In the genomic region with DNA sequence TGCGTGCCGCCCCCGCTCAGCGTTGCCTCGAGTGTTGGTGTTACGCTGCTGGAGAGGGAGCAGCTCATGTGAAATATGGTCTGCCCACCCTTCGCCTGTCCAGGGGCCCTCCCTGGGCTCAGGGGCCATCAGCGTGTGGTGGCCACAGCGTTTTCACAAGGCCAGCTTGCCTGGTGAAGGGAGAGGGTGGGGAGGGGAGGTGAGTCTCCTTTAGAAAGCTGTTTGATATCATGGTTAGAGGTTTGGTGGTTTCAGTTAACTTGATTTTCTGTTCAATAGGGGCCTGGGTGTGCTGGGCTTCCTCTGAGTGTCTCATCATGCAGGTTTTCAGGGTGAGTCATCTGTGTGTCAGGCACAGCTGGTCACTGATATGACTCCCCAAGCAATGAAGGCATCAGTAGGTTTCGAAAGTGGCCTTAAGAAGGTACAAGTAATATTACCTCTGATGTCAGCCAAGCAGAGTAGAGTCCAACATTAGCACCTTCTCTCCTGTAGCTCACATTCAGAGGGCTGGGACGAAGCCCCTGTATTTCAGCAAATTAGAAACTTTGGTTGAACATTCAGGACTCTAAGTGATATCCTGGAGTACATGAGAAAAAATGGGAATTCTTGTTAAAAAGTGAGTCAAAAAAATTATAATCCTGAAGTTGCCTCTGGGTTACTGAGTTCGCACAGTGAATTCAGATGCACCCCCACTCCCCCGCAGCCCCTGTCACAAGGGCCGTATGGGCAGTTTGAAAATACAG, we compare ENCODE assay signal across 8 cellular contexts.
DNase-seq lines count a peak whose midpoint lies in the region; ATAC-seq lines count a peak whose summit lies in the region.

No MANE protein-coding gene starts in this region.

- ATAC-seq in GM18873 (IDR thresholded peaks at IDR 0.05; ENCODE audit: low FRiP score, unreplicated experiment) = no peak
- ATAC-seq in sciatic nerve = no peak

- peak; percentile 51 for DNase-seq in activated CD8-positive, alpha-beta memory T cell treated with anti-CD3 and anti-CD28 coated beads for 24 hours
- DNase-seq in activated CD8-positive, alpha-beta memory T cell treated with anti-CD3 and anti-CD28 coated beads, Interleukin-2, amount 50 U/mL, for 4 hours = no peak
- peak; percentile 93 for DNase-seq in OCI-M1 (lab: John Stamatoyannopoulos, UW)
- peak; percentile 93 for DNase-seq in dermis blood vessel endothelial cell
- peak; percentile 93 for DNase-seq in non-pigmented ciliary epithelial cell (ENCODE audit: low read depth)
- DNase-seq in globus pallidus (ENCODE audit: low spot score) = no peak
- DNase-seq in sciatic nerve (ENCODE audit: low spot score) = no peak

- intact Hi-C loops in sciatic nerve (cut with DNase I) = loop anchor here (5.0 kb wide), 1 partner anchor 592 kb away; no protein-coding TSS in a partner anchor

Comparison
In these comparisons a context has a peak if more than half of its experiments do, and no peak if none do; other contexts are left out.
1. DNase-seq: peak in activated CD8-positive, alpha-beta memory T cell treated with anti-CD3 and anti-CD28 coated beads for 24 hours (single experiment), OCI-M1 (single experiment), dermis blood vessel endothelial cell (single experiment) and non-pigmented ciliary epithelial cell (single experiment); none in activated CD8-positive, alpha-beta memory T cell treated with anti-CD3 and anti-CD28 coated beads, Interleukin-2, amount 50 U/mL, for 4 hours (single experiment), globus pallidus (single experiment) and sciatic nerve (single experiment).